1 cellular context compared by ENCODE assay signal in genomic region chr7:130205084-130205947, GRCh38.
A peak's percentile ranks its signal among the peaks of the same experiment; 100 is the strongest.
TF ChIP-seq lines count a peak whose summit lies in the region.

Gene TMEM209 (minus strand): TSS chr7:130205406. CDS start chr7:130205375, 31 bp downstream.

TF ChIP-seq in HepG2, 621 proteins besides CTCF, POLR2A, EP300 and RAD21 (continued from another document and continues in another):
- TF ChIP-seq, protein P1, sequence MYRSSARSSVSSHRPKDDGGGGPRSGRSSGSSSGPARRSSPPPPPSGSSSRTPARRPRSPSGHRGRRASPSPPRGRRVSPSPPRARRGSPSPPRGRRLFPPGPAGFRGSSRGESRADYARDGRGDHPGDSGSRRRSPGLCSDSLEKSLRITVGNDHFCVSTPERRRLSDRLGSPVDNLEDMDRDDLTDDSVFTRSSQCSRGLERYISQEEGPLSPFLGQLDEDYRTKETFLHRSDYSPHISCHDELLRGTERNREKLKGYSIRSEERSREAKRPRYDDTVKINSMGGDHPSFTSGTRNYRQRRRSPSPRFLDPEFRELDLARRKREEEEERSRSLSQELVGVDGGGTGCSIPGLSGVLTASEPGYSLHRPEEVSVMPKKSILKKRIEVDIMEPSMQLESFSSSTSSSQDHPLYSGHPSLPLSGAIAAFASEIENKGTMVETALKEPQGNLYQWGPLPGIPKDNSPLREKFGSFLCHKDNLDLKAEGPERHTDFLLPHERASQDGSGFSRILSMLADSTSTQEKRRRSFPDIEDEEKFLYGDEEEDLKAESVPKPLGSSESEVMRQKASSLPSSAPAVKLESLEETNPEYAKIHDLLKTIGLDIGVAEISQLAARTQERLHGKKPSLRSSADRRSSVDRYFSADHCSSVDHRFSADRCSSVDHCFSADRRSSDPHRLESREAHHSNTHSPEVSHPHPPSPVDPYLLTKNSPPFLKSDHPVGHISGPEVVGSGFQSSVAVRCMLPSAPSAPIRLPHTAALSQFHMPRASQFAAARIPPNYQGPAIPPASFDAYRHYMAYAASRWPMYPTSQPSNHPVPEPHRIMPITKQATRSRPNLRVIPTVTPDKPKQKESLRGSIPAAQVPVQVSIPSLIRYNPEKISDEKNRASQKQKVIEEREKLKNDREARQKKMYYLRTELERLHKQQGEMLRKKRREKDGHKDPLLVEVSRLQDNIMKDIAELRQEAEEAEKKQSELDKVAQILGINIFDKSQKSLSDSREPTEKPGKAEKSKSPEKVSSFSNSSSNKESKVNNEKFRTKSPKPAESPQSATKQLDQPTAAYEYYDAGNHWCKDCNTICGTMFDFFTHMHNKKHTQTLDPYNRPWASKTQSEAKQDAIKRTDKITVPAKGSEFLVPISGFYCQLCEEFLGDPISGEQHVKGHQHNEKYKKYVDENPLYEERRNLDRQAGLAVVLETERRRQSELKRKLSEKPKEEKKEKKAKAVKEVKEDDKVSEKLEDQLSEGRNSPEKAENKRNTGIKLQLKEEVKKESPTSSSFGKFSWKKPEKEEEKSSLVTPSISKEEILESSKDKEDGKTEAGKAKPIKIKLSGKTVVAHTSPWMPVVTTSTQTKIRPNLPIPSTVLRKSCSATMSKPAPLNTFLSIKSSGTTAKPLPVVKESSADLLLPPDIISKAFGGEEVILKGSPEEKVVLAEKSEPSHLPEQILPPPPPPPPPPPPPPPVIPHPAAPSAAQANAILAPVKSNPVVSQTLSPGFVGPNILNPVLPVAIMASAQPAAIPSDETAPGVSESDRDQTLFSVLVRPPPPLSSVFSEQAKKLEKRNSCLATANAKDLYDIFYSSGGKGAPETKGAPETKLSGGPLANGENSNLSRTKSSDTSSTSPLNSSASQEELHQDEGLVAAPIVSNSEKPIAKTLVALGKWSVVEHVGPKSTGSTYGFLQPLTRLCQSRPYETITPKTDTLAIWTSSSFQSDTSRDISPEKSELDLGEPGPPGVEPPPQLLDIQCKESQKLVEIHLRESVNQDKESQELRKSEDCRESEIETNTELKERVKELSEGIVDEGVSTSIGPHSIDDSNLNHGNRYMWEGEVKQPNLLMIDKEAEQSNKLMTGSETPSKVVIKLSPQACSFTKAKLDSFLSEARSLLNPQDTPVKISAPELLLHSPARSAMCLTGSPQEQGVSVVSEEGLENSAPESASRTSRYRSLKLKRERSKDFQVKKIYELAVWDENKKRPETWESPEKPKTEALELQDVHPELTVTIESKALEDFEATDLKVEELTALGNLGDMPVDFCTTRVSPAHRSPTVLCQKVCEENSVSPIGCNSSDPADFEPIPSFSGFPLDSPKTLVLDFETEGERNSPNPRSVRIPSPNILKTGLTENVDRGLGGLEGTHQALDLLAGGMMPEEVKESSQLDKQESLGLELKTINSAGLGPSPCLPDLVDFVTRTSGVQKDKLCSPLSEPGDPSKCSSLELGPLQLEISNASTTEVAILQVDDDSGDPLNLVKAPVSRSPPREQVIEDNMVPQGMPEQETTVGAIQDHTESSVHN (CRISPR knock-in tag; IDR thresholded peaks at IDR 0.05): no peak
- TF ChIP-seq, protein P2, sequence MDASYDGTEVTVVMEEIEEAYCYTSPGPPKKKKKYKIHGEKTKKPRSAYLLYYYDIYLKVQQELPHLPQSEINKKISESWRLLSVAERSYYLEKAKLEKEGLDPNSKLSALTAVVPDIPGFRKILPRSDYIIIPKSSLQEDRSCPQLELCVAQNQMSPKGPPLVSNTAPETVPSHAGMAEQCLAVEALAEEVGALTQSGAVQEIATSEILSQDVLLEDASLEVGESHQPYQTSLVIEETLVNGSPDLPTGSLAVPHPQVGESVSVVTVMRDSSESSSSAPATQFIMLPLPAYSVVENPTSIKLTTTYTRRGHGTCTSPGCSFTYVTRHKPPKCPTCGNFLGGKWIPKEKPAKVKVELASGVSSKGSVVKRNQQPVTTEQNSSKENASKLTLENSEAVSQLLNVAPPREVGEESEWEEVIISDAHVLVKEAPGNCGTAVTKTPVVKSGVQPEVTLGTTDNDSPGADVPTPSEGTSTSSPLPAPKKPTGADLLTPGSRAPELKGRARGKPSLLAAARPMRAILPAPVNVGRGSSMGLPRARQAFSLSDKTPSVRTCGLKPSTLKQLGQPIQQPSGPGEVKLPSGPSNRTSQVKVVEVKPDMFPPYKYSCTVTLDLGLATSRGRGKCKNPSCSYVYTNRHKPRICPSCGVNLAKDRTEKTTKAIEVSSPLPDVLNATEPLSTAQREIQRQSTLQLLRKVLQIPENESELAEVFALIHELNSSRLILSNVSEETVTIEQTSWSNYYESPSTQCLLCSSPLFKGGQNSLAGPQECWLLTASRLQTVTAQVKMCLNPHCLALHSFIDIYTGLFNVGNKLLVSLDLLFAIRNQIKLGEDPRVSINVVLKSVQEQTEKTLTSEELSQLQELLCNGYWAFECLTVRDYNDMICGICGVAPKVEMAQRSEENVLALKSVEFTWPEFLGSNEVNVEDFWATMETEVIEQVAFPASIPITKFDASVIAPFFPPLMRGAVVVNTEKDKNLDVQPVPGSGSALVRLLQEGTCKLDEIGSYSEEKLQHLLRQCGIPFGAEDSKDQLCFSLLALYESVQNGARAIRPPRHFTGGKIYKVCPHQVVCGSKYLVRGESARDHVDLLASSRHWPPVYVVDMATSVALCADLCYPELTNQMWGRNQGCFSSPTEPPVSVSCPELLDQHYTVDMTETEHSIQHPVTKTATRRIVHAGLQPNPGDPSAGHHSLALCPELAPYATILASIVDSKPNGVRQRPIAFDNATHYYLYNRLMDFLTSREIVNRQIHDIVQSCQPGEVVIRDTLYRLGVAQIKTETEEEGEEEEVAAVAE (CRISPR knock-in tag; IDR thresholded peaks at IDR 0.05; ENCODE audit: borderline replicate concordance): peak; percentile 56; the same call in 1 of the 2 replicates
- TF ChIP-seq, protein P3, sequence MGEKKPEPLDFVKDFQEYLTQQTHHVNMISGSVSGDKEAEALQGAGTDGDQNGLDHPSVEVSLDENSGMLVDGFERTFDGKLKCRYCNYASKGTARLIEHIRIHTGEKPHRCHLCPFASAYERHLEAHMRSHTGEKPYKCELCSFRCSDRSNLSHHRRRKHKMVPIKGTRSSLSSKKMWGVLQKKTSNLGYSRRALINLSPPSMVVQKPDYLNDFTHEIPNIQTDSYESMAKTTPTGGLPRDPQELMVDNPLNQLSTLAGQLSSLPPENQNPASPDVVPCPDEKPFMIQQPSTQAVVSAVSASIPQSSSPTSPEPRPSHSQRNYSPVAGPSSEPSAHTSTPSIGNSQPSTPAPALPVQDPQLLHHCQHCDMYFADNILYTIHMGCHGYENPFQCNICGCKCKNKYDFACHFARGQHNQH (CRISPR knock-in tag; IDR thresholded peaks at IDR 0.05): peak; percentile 68
- TF ChIP-seq MXD3 (CRISPR knock-in tag; IDR thresholded peaks at IDR 0.05) (peak; percentile 75; the same call in 1 of the 2 replicates), ZNF224 (CRISPR knock-in tag; IDR thresholded peaks at IDR 0.05) (no peak; the same call in 1 of the 2 replicates), MIXL1 (CRISPR knock-in tag; IDR thresholded peaks at IDR 0.05) (peak; percentile 60; the same call in 1 of the 2 replicates), SIN3B (IDR thresholded peaks at IDR 0.05; ENCODE audit: low read length) (peak; percentile 68; the same call in 1 of the 2 replicates), EHMT2 (IDR thresholded peaks at IDR 0.05; ENCODE audit: borderline replicate concordance, low read depth, low read length) (no peak), ZBTB46 (CRISPR knock-in tag; IDR thresholded peaks at IDR 0.05; ENCODE audit: borderline replicate concordance) (no peak), SYNCRIP (IDR thresholded peaks at IDR 0.05; ENCODE audit: insufficient read depth, low read depth, low read length) (no peak), SRSF4 (IDR thresholded peaks at IDR 0.05; ENCODE audit: low read depth, low read length, poor library complexity, severe bottlenecking) (no peak), ATF7 (IDR thresholded peaks at IDR 0.05) (no peak), ATF7 (CRISPR knock-in tag; IDR thresholded peaks at IDR 0.05) (no peak), ETV6 (CRISPR knock-in tag; conservative IDR thresholded peaks at IDR 0.05) (peak; percentile 51; the same call in 1 of the 2 replicates), ETV5 (CRISPR knock-in tag; IDR thresholded peaks at IDR 0.05; ENCODE audit: borderline replicate concordance) (peak; percentile 78), PHF21A (CRISPR knock-in tag; IDR thresholded peaks at IDR 0.05) (no peak), CC2D1A (CRISPR knock-in tag; IDR thresholded peaks at IDR 0.05) (no peak), KAT2B (IDR thresholded peaks at IDR 0.05; ENCODE audit: borderline replicate concordance, low read depth, low read length) (no peak), DNMT1 (CRISPR knock-in tag; IDR thresholded peaks at IDR 0.05) (no peak), ZFP41 (CRISPR knock-in tag; IDR thresholded peaks at IDR 0.05; ENCODE audit: borderline replicate concordance) (no peak), ZBTB42 (CRISPR knock-in tag; IDR thresholded peaks at IDR 0.05) (no peak), ASH2L (IDR thresholded peaks at IDR 0.05; ENCODE audit: insufficient read length, low read depth, low read length) (peak; percentile 89), JDP2 (CRISPR knock-in tag; IDR thresholded peaks at IDR 0.05; ENCODE audit: borderline replicate concordance) (no peak), ZFP1 (CRISPR knock-in tag; IDR thresholded peaks at IDR 0.05) (no peak), ZNF101 (CRISPR knock-in tag; IDR thresholded peaks at IDR 0.05; ENCODE audit: borderline replicate concordance, low read depth) (no peak), FOXA3 (CRISPR knock-in tag; IDR thresholded peaks at IDR 0.05) (no peak; the same call in 1 of the 2 replicates), ZNF782 (CRISPR knock-in tag; IDR thresholded peaks at IDR 0.05; ENCODE audit: borderline replicate concordance) (no peak), PTBP1 (IDR thresholded peaks at IDR 0.05; ENCODE audit: low read depth, low read length, poor library complexity, severe bottlenecking) (peak; percentile 66), MATR3 (CRISPR knock-in tag; IDR thresholded peaks at IDR 0.05) (no peak), IKZF1 (IDR thresholded peaks at IDR 0.05) (no peak), GATAD1 (CRISPR knock-in tag; IDR thresholded peaks at IDR 0.05) (peak; percentile 93), PRMT3 (CRISPR knock-in tag; IDR thresholded peaks at IDR 0.05; ENCODE audit: borderline replicate concordance, low read depth) (no peak), REST (IDR thresholded peaks at IDR 0.05; ENCODE audit: borderline replicate concordance in 1 of 2, low read depth in 1 of 2, low read length in 2 of 2) (peak in 1 of 2 experiments; percentile 51; a peak in 1 of 4 replicates), ONECUT2 (CRISPR knock-in tag; IDR thresholded peaks at IDR 0.05) (no peak)
- TF ChIP-seq, protein P4, sequence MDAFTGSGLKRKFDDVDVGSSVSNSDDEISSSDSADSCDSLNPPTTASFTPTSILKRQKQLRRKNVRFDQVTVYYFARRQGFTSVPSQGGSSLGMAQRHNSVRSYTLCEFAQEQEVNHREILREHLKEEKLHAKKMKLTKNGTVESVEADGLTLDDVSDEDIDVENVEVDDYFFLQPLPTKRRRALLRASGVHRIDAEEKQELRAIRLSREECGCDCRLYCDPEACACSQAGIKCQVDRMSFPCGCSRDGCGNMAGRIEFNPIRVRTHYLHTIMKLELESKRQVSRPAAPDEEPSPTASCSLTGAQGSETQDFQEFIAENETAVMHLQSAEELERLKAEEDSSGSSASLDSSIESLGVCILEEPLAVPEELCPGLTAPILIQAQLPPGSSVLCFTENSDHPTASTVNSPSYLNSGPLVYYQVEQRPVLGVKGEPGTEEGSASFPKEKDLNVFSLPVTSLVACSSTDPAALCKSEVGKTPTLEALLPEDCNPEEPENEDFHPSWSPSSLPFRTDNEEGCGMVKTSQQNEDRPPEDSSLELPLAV (CRISPR knock-in tag; conservative IDR thresholded peaks at IDR 0.05; ENCODE audit: low read depth): no peak
- TF ChIP-seq, protein P5, sequence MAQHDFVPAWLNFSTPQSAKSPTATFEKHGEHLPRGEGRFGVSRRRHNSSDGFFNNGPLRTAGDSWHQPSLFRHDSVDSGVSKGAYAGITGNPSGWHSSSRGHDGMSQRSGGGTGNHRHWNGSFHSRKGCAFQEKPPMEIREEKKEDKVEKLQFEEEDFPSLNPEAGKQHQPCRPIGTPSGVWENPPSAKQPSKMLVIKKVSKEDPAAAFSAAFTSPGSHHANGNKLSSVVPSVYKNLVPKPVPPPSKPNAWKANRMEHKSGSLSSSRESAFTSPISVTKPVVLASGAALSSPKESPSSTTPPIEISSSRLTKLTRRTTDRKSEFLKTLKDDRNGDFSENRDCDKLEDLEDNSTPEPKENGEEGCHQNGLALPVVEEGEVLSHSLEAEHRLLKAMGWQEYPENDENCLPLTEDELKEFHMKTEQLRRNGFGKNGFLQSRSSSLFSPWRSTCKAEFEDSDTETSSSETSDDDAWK (CRISPR knock-in tag; IDR thresholded peaks at IDR 0.05): no peak
- TF ChIP-seq, protein P6, sequence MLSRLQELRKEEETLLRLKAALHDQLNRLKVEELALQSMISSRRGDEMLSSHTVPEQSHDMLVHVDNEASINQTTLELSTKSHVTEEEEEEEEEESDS (CRISPR knock-in tag; IDR thresholded peaks at IDR 0.05; ENCODE audit: borderline replicate concordance): no peak
